31 cellular contexts compared by ENCODE assay signal in the genomic region with DNA sequence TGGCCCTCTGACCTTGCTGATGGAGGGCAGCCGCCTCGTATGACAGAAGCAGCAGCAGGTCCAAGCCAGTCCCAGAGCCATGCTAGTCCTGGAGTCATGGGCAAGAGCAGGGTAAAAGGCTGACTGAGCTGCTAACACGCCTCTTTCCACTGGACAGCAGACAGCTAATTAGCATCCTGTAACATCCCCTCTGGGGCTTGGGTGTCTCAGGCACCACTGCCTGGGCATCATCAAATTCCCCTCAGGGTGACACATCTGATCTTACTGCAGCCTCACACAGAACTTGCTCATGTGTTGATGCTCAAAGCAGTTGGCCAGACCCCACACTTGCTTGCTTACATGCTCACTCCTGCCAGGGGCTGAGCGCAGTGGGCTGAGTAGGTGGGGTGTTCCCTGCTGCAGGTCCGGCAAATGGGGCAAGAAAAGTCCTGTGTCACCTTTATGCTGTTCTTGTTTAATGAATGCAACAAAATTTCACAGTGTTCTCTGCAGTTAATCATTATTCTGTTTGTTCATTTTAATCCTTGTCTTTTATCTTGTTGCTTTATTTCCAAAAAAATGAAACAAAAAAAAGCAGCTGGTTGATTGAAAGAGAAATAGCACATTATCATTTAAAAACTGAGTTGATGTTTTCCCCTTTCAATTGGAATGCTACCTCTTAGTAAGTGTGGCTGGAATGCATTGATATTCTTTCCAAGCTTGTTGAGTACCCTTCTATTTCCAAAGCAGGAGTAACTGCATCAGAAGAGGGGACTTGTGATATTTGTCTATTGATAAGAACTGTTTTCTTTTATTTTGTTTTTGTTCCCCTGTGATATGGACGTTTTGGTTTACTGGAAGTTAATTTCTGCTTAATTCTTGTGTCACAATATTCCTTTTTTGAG.
DNase-seq lines count a peak whose midpoint lies in the region; ATAC-seq, FAIRE-seq and TF ChIP-seq lines count a peak whose summit lies in the region.
"Had no signal": no experiment of that assay in that cellular context is flagged by ENCODE, and none has a peak within 500 bp of the region (broad histone marks: within the 10 kb centered on the region; RNA-seq: fewer than 3 reads in every experiment).

No MANE protein-coding gene starts in this region.

- peak; percentile 68 for FAIRE-seq in urothelium cell line (lab: Jason Lieb, UNC)
- FAIRE-seq: GM18507, TTC549 had no signal

- peaks cover 13% of the 10 kb centered on the region for H3K9me3 Mint-ChIP-seq in Caco-2 (ENCODE audit: unreplicated experiment)

- CTCF ChIA-PET in HEK293 (lab: Yijun Ruan, JAX) = interaction anchor here (0.7 kb wide), 1 partner anchor 1327 kb away, joined by 8 read pairs; no protein-coding TSS in a partner anchor
- CTCF ChIA-PET in Caco-2 (lab: Charles Lee) = no interaction called here

- H3K4me1 ChIP-seq in HEK293 (ENCODE audit: control insufficient read depth, insufficient read depth, low read length) (no peaks in the 10 kb centered on the region), Caco-2 (no peaks in the 10 kb centered on the region)
- H3K4me1 ChIP-seq: body of pancreas, esophagus muscularis mucosa, heart left ventricle had no signal

- H3K4me3 ChIP-seq in HEK293 (ENCODE audit: low read depth, low read length) (no peak overlapping the region), Caco-2 (ENCODE audit: low read depth, low read length) (no peak overlapping the region)
- H3K4me3 ChIP-seq: body of pancreas, esophagus muscularis mucosa, heart left ventricle, lung, MG63 had no signal

- H3K9me3 ChIP-seq in HEK293 (ENCODE audit: control insufficient read depth, insufficient read depth, low read depth, low read length) = no peaks in the 10 kb centered on the region
- no peaks in the 10 kb centered on the region for H3K9me3 ChIP-seq in Caco-2
- H3K9me3 ChIP-seq: body of pancreas, esophagus muscularis mucosa, MG63 had no signal

- TF ChIP-seq CTCF in HEK293 (tag by site-specific recombination; IDR thresholded peaks at IDR 0.05) = no peak
- no peak for TF ChIP-seq CTCF in Caco-2 (IDR thresholded peaks at IDR 0.05; ENCODE audit: insufficient read depth in 1 of 2, low read depth in 1 of 2, low read length in 1 of 2, severe bottlenecking in 1 of 2, unreplicated experiment in 1 of 2)

- BruUV-seq in Caco-2 (replicated peaks; lab: Mats Ljungman, UMichigan) = no TSS peak

- H3K27ac ChIP-seq in HEK293 (ENCODE audit: extremely low read depth, low read depth, low read length) = no peak overlapping the region
- H3K27ac ChIP-seq: body of pancreas, esophagus muscularis mucosa, heart left ventricle had no signal

- H3K27me3 ChIP-seq in Caco-2 (replicated peaks; ENCODE audit: control insufficient read depth, insufficient read depth, low read length) = no peaks in the 10 kb centered on the region
- H3K27me3 ChIP-seq: body of pancreas, esophagus muscularis mucosa, heart left ventricle, MG63 had no signal

- POLR2A ChIA-PET in HEK293 (lab: Yijun Ruan, JAX) (no interaction called here), Caco-2 (lab: Charles Lee) (no interaction called here)

- no peak for TF ChIP-seq POLR2A in GM18505 (IDR thresholded peaks at IDR 0.05; ENCODE audit: borderline replicate concordance, extremely low read depth, insufficient read depth, insufficient read length)

- intact Hi-C loops in Caco-2 (cut with micrococcal nuclease; ENCODE audit: unreplicated experiment) = no loop called here

- DNase-seq in SK-N-DZ (ENCODE audit: low spot score) (peak; percentile 39), islet precursor cell (peak; percentile 88), urothelium cell line (ENCODE audit: low spot score) (no peak), Caco-2 (no peak)
- DNase-seq: activated CD4-positive, alpha-beta T cell treated with anti-CD3 and anti-CD28 coated beads, Interleukin-2, amount 50 U/mL, for 4 hours; activated CD8-positive, alpha-beta memory T cell treated with anti-CD3 and anti-CD28 coated beads, Interleukin-2, amount 50 U/mL, for 4 hours; activated naive CD4-positive, alpha-beta T cell; body of pancreas; C1 segment of cervical spinal cord; DMS79; foreskin melanocyte; heart left ventricle; KG1; MG63; NCI-H1105; NCI-H187; NCI-H446 treated with DMSO at 0.1 percent for 48 hours; stimulated activated CD4-positive, alpha-beta T cell treated with anti-CD3 and anti-CD28 coated beads, Interleukin-15, amount 100 ng/mL, for 24 hours; stimulated activated naive B cell treated with anti-CD40 and anti-IgM and Interleukin-4, amounts not matched to agents 10 μg/mL and 1 μg/mL and 100 μg/mL, for 72 hours; T-helper 17 cell had no signal

- no peaks in the 10 kb centered on the region for H3K4me1 Mint-ChIP-seq in Caco-2 (ENCODE audit: low read depth, unreplicated experiment)
- H3K4me1 Mint-ChIP-seq: stimulated activated naive B cell treated with anti-CD40 and anti-IgM and Interleukin-4, amounts not matched to agents 10 μg/mL and 1 μg/mL and 100 μg/mL, for 72 hours; T-helper 17 cell had no signal

- H3K36me3 Mint-ChIP-seq in Caco-2 (ENCODE audit: insufficient read depth, unreplicated experiment) = no peaks in the 10 kb centered on the region
- H3K36me3 Mint-ChIP-seq: stimulated activated naive B cell treated with anti-CD40 and anti-IgM and Interleukin-4, amounts not matched to agents 10 μg/mL and 1 μg/mL and 100 μg/mL, for 72 hours had no signal

- no peak overlapping the region for H3K4me3 Mint-ChIP-seq in Caco-2 (ENCODE audit: unreplicated experiment)
- H3K4me3 Mint-ChIP-seq: dendritic cell treated with granulocyte-macrophage colony-stimulating factor and Interleukin-4, amounts not matched to agents 40 ng/mL and 50 ng/mL, for 4 days; natural killer cell treated with Interleukin-12 subunit alpha and Interleukin-12 subunit beta and Interleukin-15 and Interleukin-18, amount 100 ng/mL, for 72 hours; stimulated activated naive B cell treated with anti-CD40 and anti-IgM and Interleukin-4, amounts not matched to agents 10 μg/mL and 1 μg/mL and 100 μg/mL, for 72 hours; T-helper 17 cell had no signal

- H3K27ac Mint-ChIP-seq in Caco-2 (ENCODE audit: unreplicated experiment) = no peak overlapping the region
- H3K27ac Mint-ChIP-seq: dendritic cell treated with granulocyte-macrophage colony-stimulating factor and Interleukin-4, amounts not matched to agents 40 ng/mL and 50 ng/mL, for 4 days; natural killer cell treated with Interleukin-12 subunit alpha and Interleukin-12 subunit beta and Interleukin-15 and Interleukin-18, amount 100 ng/mL, for 72 hours; stimulated activated naive B cell treated with anti-CD40 and anti-IgM and Interleukin-4, amounts not matched to agents 10 μg/mL and 1 μg/mL and 100 μg/mL, for 72 hours; T-helper 17 cell had no signal

- ATAC-seq in GM18505 (IDR thresholded peaks at IDR 0.05; ENCODE audit: unreplicated experiment) (no peak), GM21447 (IDR thresholded peaks at IDR 0.05; ENCODE audit: unreplicated experiment) (no peak)
- ATAC-seq: activated CD4-positive, CD25-positive, alpha-beta regulatory T cell treated with anti-CD3 and anti-CD28 coated beads, Interleukin-2, amount 50 U/mL, for 24 hours; body of pancreas; heart left ventricle; natural killer cell treated with Interleukin-12 subunit alpha and Interleukin-12 subunit beta and Interleukin-15 and Interleukin-18, amount 100 ng/mL, for 72 hours; SK-N-SH treated with all-trans-retinoic acid at 6 μM for 48 hours; T-helper 17 cell had no signal

- H3K27me3 Mint-ChIP-seq in Caco-2 (ENCODE audit: insufficient read depth, unreplicated experiment) = no peaks in the 10 kb centered on the region
- H3K27me3 Mint-ChIP-seq: dendritic cell treated with granulocyte-macrophage colony-stimulating factor and Interleukin-4, amounts not matched to agents 40 ng/mL and 50 ng/mL, for 4 days; natural killer cell treated with Interleukin-12 subunit alpha and Interleukin-12 subunit beta and Interleukin-15 and Interleukin-18, amount 100 ng/mL, for 72 hours; stimulated activated naive B cell treated with anti-CD40 and anti-IgM and Interleukin-4, amounts not matched to agents 10 μg/mL and 1 μg/mL and 100 μg/mL, for 72 hours; T-helper 17 cell had no signal

- H3K36me3 ChIP-seq in HEK293 (ENCODE audit: control insufficient read depth in 2 of 2, insufficient read depth in 1 of 2, low read length in 2 of 2) (no peaks in the 10 kb centered on the region), Caco-2 (ENCODE audit: control insufficient read depth, insufficient read depth, low read length) (no peaks in the 10 kb centered on the region)
- H3K36me3 ChIP-seq: esophagus muscularis mucosa, heart left ventricle, MG63 had no signal

TF ChIP-seq in HEK293, 187 proteins besides CTCF, POLR2A, EP300 and RAD21:
- TF ChIP-seq, protein P1, sequence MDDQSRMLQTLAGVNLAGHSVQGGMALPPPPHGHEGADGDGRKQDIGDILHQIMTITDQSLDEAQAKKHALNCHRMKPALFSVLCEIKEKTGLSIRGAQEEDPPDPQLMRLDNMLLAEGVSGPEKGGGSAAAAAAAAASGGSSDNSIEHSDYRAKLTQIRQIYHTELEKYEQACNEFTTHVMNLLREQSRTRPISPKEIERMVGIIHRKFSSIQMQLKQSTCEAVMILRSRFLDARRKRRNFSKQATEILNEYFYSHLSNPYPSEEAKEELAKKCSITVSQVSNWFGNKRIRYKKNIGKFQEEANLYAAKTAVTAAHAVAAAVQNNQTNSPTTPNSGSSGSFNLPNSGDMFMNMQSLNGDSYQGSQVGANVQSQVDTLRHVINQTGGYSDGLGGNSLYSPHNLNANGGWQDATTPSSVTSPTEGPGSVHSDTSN (CRISPR knock-in tag; IDR thresholded peaks at IDR 0.05) = no peak
- TF ChIP-seq SETDB1 (IDR thresholded peaks at IDR 0.05; ENCODE audit: insufficient read length, low read length) = peak; percentile 8

Comparison
In these comparisons a context has a peak if more than half of its experiments do, and no peak if none do; other contexts are left out.
1. DNase-seq: peak in SK-N-DZ (single experiment) and islet precursor cell (single experiment); none in urothelium cell line (single experiment) and Caco-2 (0 of 2).